ENCODE assay signal across 15 cellular contexts in the genomic region with DNA sequence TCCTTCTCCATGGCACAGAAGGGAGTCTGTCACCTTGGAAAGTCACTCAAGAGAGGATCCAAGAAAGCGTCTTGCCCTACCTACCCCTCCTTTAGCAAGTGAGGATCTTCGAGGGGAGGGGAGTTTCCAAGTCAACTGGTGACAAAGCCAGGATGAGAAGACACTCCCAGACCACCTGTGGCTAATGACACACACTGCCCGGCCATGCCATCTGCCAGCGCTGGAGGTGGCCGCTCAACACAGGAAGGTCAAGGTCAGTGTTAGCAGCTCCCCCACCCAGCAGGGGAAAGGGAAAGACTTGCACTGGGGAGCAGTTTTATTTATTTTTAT. TPM values are rescaled to one million over a fixed set of nuclear protein-coding genes. Genes with fewer than 3 reads are reported as not detected.
A peak's percentile ranks its signal among the peaks of the same experiment; 100 is the strongest.
DNase-seq lines count a peak whose midpoint lies in the region; ATAC-seq and TF ChIP-seq lines count a peak whose summit lies in the region.
"Had no signal": no experiment of that assay in that cellular context is flagged by ENCODE, and none has a peak within 500 bp of the region (broad histone marks: within the 10 kb centered on the region; RNA-seq: fewer than 3 reads in every experiment).

No MANE protein-coding gene starts in this region.

- no peak for TF ChIP-seq POLR2A in heart left ventricle (IDR thresholded peaks at IDR 0.05)
- no peak for TF ChIP-seq POLR2A in transverse colon (IDR thresholded peaks at IDR 0.05)

- H3K27me3 Mint-ChIP-seq in activated T-helper 17 cell treated with anti-CD3 and anti-CD28 coated beads, Interleukin-2, amount 50 U/mL, for 72 hours = no peaks in the 10 kb centered on the region
- H3K27me3 Mint-ChIP-seq: central memory CD8-positive, alpha-beta T cell; type B pancreatic cell had no signal

- DNase-seq in heart left ventricle = no peak
- DNase-seq in left ventricle myocardium superior = no peak
- peak; percentile 53 to 61 for DNase-seq in lung microvascular endothelial cell (ENCODE audit: low read depth in 2 of 2)
- DNase-seq in transverse colon = no peak
- no peak for DNase-seq in left colon
- DNase-seq: activated CD4-positive, CD25-positive, alpha-beta regulatory T cell treated with anti-CD3 and anti-CD28 coated beads, Interleukin-2, amount 50 U/mL, for 72 hours; AML-193; foreskin keratinocyte; NCI-H526 treated with DMSO at 0.1 percent for 48 hours had no signal

- H3K36me3 Mint-ChIP-seq in activated T-helper 17 cell treated with anti-CD3 and anti-CD28 coated beads, Interleukin-2, amount 50 U/mL, for 72 hours (ENCODE audit: low read depth) = peaks cover 80% of the 10 kb centered on the region

- H3K27me3 ChIP-seq in heart left ventricle (no peaks in the 10 kb centered on the region), transverse colon (no peaks in the 10 kb centered on the region)
- H3K27me3 ChIP-seq: foreskin keratinocyte, SJSA1 had no signal

- H3K9me3 Mint-ChIP-seq in activated T-helper 17 cell treated with anti-CD3 and anti-CD28 coated beads, Interleukin-2, amount 50 U/mL, for 72 hours = no peaks in the 10 kb centered on the region
- H3K9me3 Mint-ChIP-seq: central memory CD8-positive, alpha-beta T cell; type B pancreatic cell had no signal

- H3K27ac Mint-ChIP-seq in activated T-helper 17 cell treated with anti-CD3 and anti-CD28 coated beads, Interleukin-2, amount 50 U/mL, for 72 hours = peak overlapping the region; percentile 68
- H3K27ac Mint-ChIP-seq: type B pancreatic cell had no signal

- peaks cover 54% of the 10 kb centered on the region for H3K4me1 Mint-ChIP-seq in activated T-helper 17 cell treated with anti-CD3 and anti-CD28 coated beads, Interleukin-2, amount 50 U/mL, for 72 hours

- peaks cover 21 to 83% (median 78%) of the 10 kb centered on the region in 12 donors for H3K4me1 ChIP-seq in heart left ventricle
- H3K4me1 ChIP-seq in transverse colon = peaks cover 40 to 71% (median 54%) of the 10 kb centered on the region in 4 donors
- H3K4me1 ChIP-seq: foreskin keratinocyte had no signal

- peak overlapping the region; percentile 69 for H3K4me3 Mint-ChIP-seq in activated T-helper 17 cell treated with anti-CD3 and anti-CD28 coated beads, Interleukin-2, amount 50 U/mL, for 72 hours
- H3K4me3 Mint-ChIP-seq: type B pancreatic cell had no signal

- TF ChIP-seq CTCF in heart left ventricle (IDR thresholded peaks at IDR 0.05) = no peak
- TF ChIP-seq CTCF in transverse colon (IDR thresholded peaks at IDR 0.05) = no peak

- H3K36me3 ChIP-seq in heart left ventricle (peaks cover 0 to 6% (median 0%) of the 10 kb centered on the region in 9 donors), transverse colon (no peaks in the 10 kb centered on the region)

- no peak overlapping the region for H3K4me3 ChIP-seq in heart left ventricle
- H3K4me3 ChIP-seq in transverse colon = no peak overlapping the region
- H3K4me3 ChIP-seq: SJSA1 had no signal

- ATAC-seq in heart left ventricle (no peak), left ventricle myocardium superior (no peak), GM21381 (IDR thresholded peaks at IDR 0.05; ENCODE audit: unreplicated experiment) (no peak), left colon (no peak), GM18498 (IDR thresholded peaks at IDR 0.05; ENCODE audit: unreplicated experiment) (no peak)
- no peak for ATAC-seq in activated T-helper 17 cell treated with anti-CD3 and anti-CD28 coated beads, Interleukin-2, amount 50 U/mL, for 72 hours (replicated peaks)
- ATAC-seq: foreskin keratinocyte had no signal

- H3K9me3 ChIP-seq in heart left ventricle = no peaks in the 10 kb centered on the region
- H3K9me3 ChIP-seq in transverse colon = no peaks in the 10 kb centered on the region
- H3K9me3 ChIP-seq: SJSA1 had no signal

- TF ChIP-seq EP300 in transverse colon (IDR thresholded peaks at IDR 0.05; ENCODE audit: low read depth) = no peak

- WGBS in heart left ventricle, 4 donors = 54 to 64% (median 58%) methylated on average over 5 of the region's 5 CpGs
- 82 to 90% methylated on average over 2 to 5 of the region's 5 CpGs for WGBS in transverse colon (ENCODE audit: low coverage in 1 of 2), 2 donors

- in situ Hi-C loops in transverse colon (cut with MboI; ENCODE audit: low pct_ligation_motif_present in 1 of 4, low pct_unique_long_range_greater_than_20kb in 1 of 4, low sequenced_read_pairs in 3 of 4) = no loop called here

- intact Hi-C loops in heart left ventricle (cut with DNase I) = loop anchor here in 4 of 10 donors (2.0 to 10.0 kb wide), 3 partner anchors 15 to 162 kb away; no protein-coding TSS in a partner anchor
- intact Hi-C loops in left ventricle myocardium superior (cut with micrococcal nuclease) = no loop called here
- intact Hi-C loops in transverse colon (cut with DNase I; ENCODE audit: low total_unique reads) = loop anchor here (5.0 kb wide), 1 partner anchor 162 kb away; no protein-coding TSS in a partner anchor
- intact Hi-C loops in left colon (cut with DNase I, micrococcal nuclease) = no loop called here

- H3K27ac ChIP-seq in heart left ventricle (peak overlapping the region in 11 of 12 donors; percentile 37 to 90 (median 80)), transverse colon (peak overlapping the region; percentile 69 to 90 (median 86))
- H3K27ac ChIP-seq: foreskin keratinocyte, SJSA1 had no signal

RNA-seq across cellular contexts. Expression of gene ELK3, which starts 41.3 kb away (rescaled TPM):
- 10 to 100 TPM; 14.3 to 42.3 (median 18.6) TPM for total RNA-seq in heart left ventricle
- 10 to 100 TPM in 1 of 2 donors, 1 to 10 TPM in 1; 5.7 to 20.7 TPM for polyA plus RNA-seq in heart left ventricle
- 21.1 TPM for total RNA-seq in left ventricle myocardium superior
- 10 to 100 TPM; 31.3 to 39.2 TPM for total RNA-seq in activated T-helper 17 cell treated with anti-CD3 and anti-CD28 coated beads, Interleukin-2, amount 50 U/mL, for 72 hours
- total RNA-seq in lung microvascular endothelial cell = 47.2 and 47.9 TPM in 2 replicates
- total RNA-seq in transverse colon = 10 to 100 TPM in 1 of 4 donors, 1 to 10 TPM in 3; 2.2 to 11.3 (median 5.3) TPM
- total RNA-seq in left colon = 1 to 10 TPM; 7.7 to 9.2 TPM

Comparison
In these comparisons a context has a peak if more than half of its experiments do, and no peak if none do; other contexts are left out.
1. DNase-seq: peak in lung microvascular endothelial cell (2 of 2); none in heart left ventricle (0 of 5), left ventricle myocardium superior (single experiment), transverse colon (single experiment) and left colon (0 of 2).